In the genomic region with DNA sequence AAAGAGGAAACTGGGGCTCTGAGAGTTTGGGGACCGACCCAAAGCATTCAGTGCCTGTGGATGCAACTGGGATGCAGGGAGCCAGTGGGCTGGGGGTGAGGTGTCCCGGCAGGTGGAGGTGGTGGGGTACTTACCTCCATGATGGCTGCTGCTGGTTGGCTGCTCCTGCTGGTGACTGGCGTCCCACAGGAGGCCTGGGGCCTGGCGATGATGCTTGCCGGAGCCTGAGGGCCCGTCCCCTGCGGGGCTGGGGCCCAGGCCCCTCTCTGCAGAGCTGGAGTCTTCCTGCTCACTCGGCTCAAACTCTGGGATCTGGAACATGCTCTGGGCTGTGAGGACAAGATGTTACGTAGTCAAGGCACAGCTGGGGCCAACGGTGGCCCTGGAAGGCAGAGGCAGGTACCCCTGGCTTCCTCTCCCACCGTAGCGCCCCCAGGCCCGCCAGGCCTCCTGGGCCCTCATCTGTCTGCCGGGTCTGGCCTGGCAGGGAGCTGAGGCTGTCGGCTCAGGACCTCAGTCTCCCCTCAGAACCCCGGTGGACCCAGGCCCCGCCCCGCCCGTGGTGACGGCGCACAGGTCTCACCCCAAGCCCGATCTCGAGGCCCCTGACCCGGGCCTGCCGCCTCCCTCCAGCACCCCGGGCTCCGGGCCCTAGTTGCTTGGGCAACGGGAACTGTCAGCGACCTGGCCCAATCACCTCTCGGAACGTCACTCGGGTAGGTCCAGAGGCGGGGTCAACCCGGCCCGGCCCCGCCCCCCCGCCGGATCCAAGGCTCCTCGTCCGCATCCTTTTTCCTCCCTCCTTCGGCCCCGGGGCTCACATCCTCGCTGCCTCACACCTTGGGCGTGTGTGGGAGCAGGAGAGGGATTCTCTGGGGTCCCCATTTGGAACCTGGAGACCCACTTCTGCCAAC, we compare ENCODE assay signal across 1 cellular context.
TF ChIP-seq lines count a peak whose summit lies in the region.

A gene (minus strand): TSS at position 618 of the 914 bp plus-strand sequence. CDS start 297 bp downstream, at position 321.

TF ChIP-seq in HEK293, 187 proteins besides CTCF, POLR2A, EP300 and RAD21 (continued from another document):
- TF ChIP-seq, protein P1, sequence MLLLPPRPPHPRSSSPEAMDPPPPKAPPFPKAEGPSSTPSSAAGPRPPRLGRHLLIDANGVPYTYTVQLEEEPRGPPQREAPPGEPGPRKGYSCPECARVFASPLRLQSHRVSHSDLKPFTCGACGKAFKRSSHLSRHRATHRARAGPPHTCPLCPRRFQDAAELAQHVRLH (tag by site-specific recombination; IDR thresholded peaks at IDR 0.05): no peak
